8 cellular contexts compared by ENCODE assay signal in genomic region chr20:52192296-52193007, GRCh38. TPM values are rescaled to one million over a fixed set of nuclear protein-coding genes. Genes with fewer than 3 reads are reported as not detected.
DNase-seq lines count a peak whose midpoint lies in the region; ATAC-seq and FAIRE-seq lines count a peak whose summit lies in the region.

No MANE protein-coding gene starts in this region.

- no peak for FAIRE-seq in small intestine (lab: Jason Lieb, UNC)

- peak overlapping the region; percentile 84 to 85 for H3K4me3 ChIP-seq in CD4-positive, alpha-beta memory T cell (ENCODE audit: low read length in 2 of 2)
- H3K4me3 ChIP-seq in iPS-18c (ENCODE audit: insufficient read depth, low read depth, low read length): peak overlapping the region; percentile 97
- H3K4me3 ChIP-seq in small intestine (ENCODE audit: low read depth in 1 of 2, low read length in 2 of 2): peak overlapping the region; percentile 80 to 92

- CTCF ChIA-PET in CD4-positive, alpha-beta memory T cell (lab: Charles Lee; ENCODE audit: partially characterized antibody): interaction anchor here (0.9 to 1.5 kb wide), 7 partner anchors 9 to 1741 kb away, joined by 3 to 6 read pairs (median 3); no protein-coding TSS in a partner anchor

- H3K4me1 ChIP-seq in CD4-positive, alpha-beta memory T cell (ENCODE audit: insufficient read depth, low read length): peaks cover 16% of the 10 kb centered on the region
- peaks cover 0 to 5% of the 10 kb centered on the region in 2 donors for H3K4me1 ChIP-seq in small intestine (ENCODE audit: control insufficient read depth in 2 of 2, insufficient read depth in 1 of 2, low read depth in 1 of 2, low read length in 1 of 2)

- H3K36me3 ChIP-seq in CD4-positive, alpha-beta memory T cell (ENCODE audit: insufficient read depth, low read length): no peaks in the 10 kb centered on the region
- no peaks in the 10 kb centered on the region for H3K36me3 ChIP-seq in small intestine (ENCODE audit: control insufficient read depth in 2 of 2, insufficient read depth in 2 of 2, low read length in 2 of 2)

- DNase-seq in CD4-positive, alpha-beta memory T cell: no peak
- peak; percentile 43 for DNase-seq in NCI-H510A (lab: John Stamatoyannopoulos, UW)
- peak; percentile 6 for DNase-seq in amniotic epithelial cell (ENCODE audit: low read depth)
- DNase-seq in small intestine: peak; percentile 44
- DNase-seq in glomerular visceral epithelial cell (ENCODE audit: extremely low spot score): no peak

- no peaks in the 10 kb centered on the region for H3K27me3 ChIP-seq in CD4-positive, alpha-beta memory T cell (ENCODE audit: insufficient read depth, low read length)
- H3K27me3 ChIP-seq in small intestine (ENCODE audit: control insufficient read depth in 2 of 2, insufficient read depth in 2 of 2, low read length in 2 of 2): no peaks in the 10 kb centered on the region

- H3K9me3 ChIP-seq in CD4-positive, alpha-beta memory T cell (ENCODE audit: control insufficient read depth in 1 of 2, low read length in 2 of 2): no peaks in the 10 kb centered on the region
- peaks cover 7% of the 10 kb centered on the region for H3K9me3 ChIP-seq in iPS-18c (ENCODE audit: control insufficient read depth, insufficient read depth, low read length)
- H3K9me3 ChIP-seq in small intestine (ENCODE audit: control insufficient read depth, low read depth): no peaks in the 10 kb centered on the region

- H3K4me3 Mint-ChIP-seq in CD4-positive, alpha-beta memory T cell: peak overlapping the region; percentile 86 to 93 (median 88)

- H3K27ac Mint-ChIP-seq in CD4-positive, alpha-beta memory T cell: peak overlapping the region; percentile 84 to 96 (median 90)

- peaks cover 0 to 2% (median 0%) of the 10 kb centered on the region in 8 donors for H3K9me3 Mint-ChIP-seq in CD4-positive, alpha-beta memory T cell

- ATAC-seq in GM18520 (IDR thresholded peaks at IDR 0.05; ENCODE audit: unreplicated experiment) (peak; percentile 30), HG02981 (IDR thresholded peaks at IDR 0.05; ENCODE audit: unreplicated experiment) (peak; percentile 39)

- H3K27ac ChIP-seq in CD4-positive, alpha-beta memory T cell (ENCODE audit: low read depth, low read length): peak overlapping the region; percentile 66
- H3K27ac ChIP-seq in small intestine (ENCODE audit: low read depth in 1 of 2, low read length in 1 of 2): peak overlapping the region; percentile 68 to 98

- H3K27me3 Mint-ChIP-seq in CD4-positive, alpha-beta memory T cell: no peaks in the 10 kb centered on the region

- POLR2A ChIA-PET in CD4-positive, alpha-beta memory T cell (lab: Charles Lee; ENCODE audit: partially characterized antibody): interaction anchor here (0.9 to 1.0 kb wide), 2 partner anchors 67 to 1234 kb away, joined by 3 read pairs; partner anchors contain the start of genes DPM1 and MOCS3

- intact Hi-C loops in CD4-positive, alpha-beta memory T cell (cut with micrococcal nuclease): no loop called here

- H3K4me1 Mint-ChIP-seq in CD4-positive, alpha-beta memory T cell: peaks cover 7 to 25% (median 17%) of the 10 kb centered on the region in 4 donors

- peaks cover 0 to 6% of the 10 kb centered on the region in 2 donors for H3K36me3 Mint-ChIP-seq in CD4-positive, alpha-beta memory T cell

- WGBS in small intestine, 3 donors: 12 to 13% (median 13%) methylated on average over 15 to 16 of the region's 16 CpGs

RNA-seq across cellular contexts. Expression of gene ZFP64, which starts 0.9 kb away (rescaled TPM):
- total RNA-seq in CD4-positive, alpha-beta memory T cell: 10 to 100 TPM; 11.4 to 12.8 TPM
- 10 to 100 TPM in 1 of 2 donors, 1 to 10 TPM in 1; 6.2 to 11.2 TPM for polyA plus RNA-seq in CD4-positive, alpha-beta memory T cell
- 1 to 10 TPM; 4.1 to 9.3 (median 5.8) TPM for polyA plus RNA-seq in small intestine

Comparison
In these comparisons a context has a peak if more than half of its experiments do, and no peak if none do; other contexts are left out.
1. DNase-seq: peak in NCI-H510A (single experiment), amniotic epithelial cell (single experiment) and small intestine (single experiment); none in CD4-positive, alpha-beta memory T cell (0 of 5) and glomerular visceral epithelial cell (single experiment).
2. Peak in every context shown above with its lines, with median percentiles within 50 percentile points of each other: H3K4me3 ChIP-seq.